9 cellular contexts compared by ENCODE assay signal in the genomic region with DNA sequence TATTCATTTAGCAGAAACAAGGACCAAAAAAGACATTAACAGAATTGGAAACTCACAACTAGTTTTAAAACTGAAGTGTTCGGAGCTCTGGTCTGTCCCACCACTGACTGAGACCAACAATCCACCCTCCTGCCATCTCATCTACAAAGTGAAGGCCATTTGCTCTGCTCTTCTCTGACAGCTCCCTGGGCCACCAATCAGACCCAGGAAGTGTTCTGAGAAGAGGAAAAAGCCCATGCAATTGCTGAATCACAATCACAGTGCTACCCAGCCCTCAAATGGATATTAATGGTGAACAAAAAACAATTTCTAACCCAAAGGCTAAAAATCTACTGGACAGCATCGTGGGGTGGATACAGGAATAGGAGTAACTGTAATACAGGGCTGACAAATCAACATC. TPM values are rescaled to one million over a fixed set of nuclear protein-coding genes. Genes with fewer than 3 reads are reported as not detected.
DNase-seq lines count a peak whose midpoint lies in the region; ATAC-seq, FAIRE-seq and TF ChIP-seq lines count a peak whose summit lies in the region.
"Had no signal": no experiment of that assay in that cellular context is flagged by ENCODE, and none has a peak within 500 bp of the region (broad histone marks: within the 10 kb centered on the region; RNA-seq: fewer than 3 reads in every experiment).

No MANE protein-coding gene starts in this region.

- H3K4me1 Mint-ChIP-seq in astrocyte (ENCODE audit: low read depth, unreplicated experiment): peaks cover 22% of the 10 kb centered on the region

- H3K4me2 ChIP-seq in astrocyte (ENCODE audit: low read length): peak overlapping the region; percentile 89

- H3K27me3 Mint-ChIP-seq in astrocyte (ENCODE audit: low read depth, unreplicated experiment): no peaks in the 10 kb centered on the region

- intact Hi-C loops in left ventricle myocardium inferior (cut with micrococcal nuclease) (no loop called here), cardiac septum (cut with DNase I) (no loop called here), lower lobe of right lung (cut with DNase I) (no loop called here), vagina (cut with DNase I) (no loop called here)

- peaks cover 52% of the 10 kb centered on the region for H3K79me2 ChIP-seq in astrocyte (ENCODE audit: insufficient read depth, low read length)

- H3K9me3 ChIP-seq in left ventricle myocardium inferior (replicated peaks) (no peaks in the 10 kb centered on the region), astrocyte (ENCODE audit: insufficient read depth, low read depth, low read length) (no peaks in the 10 kb centered on the region), lower lobe of right lung (no peaks in the 10 kb centered on the region), vagina (no peaks in the 10 kb centered on the region)

- H3K27ac Mint-ChIP-seq in astrocyte (ENCODE audit: unreplicated experiment): peak overlapping the region; percentile 97

- H3K36me3 ChIP-seq in left ventricle myocardium inferior: peaks cover 62% of the 10 kb centered on the region
- H3K36me3 ChIP-seq in astrocyte (ENCODE audit: insufficient read depth, low read length): peaks cover 47% of the 10 kb centered on the region
- peaks cover 60% of the 10 kb centered on the region for H3K36me3 ChIP-seq in lower lobe of right lung
- H3K36me3 ChIP-seq in vagina: peaks cover 0 to 60% of the 10 kb centered on the region in 2 donors

- TF ChIP-seq CTCF in left ventricle myocardium inferior (IDR thresholded peaks at IDR 0.05; ENCODE audit: borderline replicate concordance): no peak
- TF ChIP-seq CTCF in astrocyte (IDR thresholded peaks at IDR 0.05; ENCODE audit: insufficient read depth, low read depth, low read length): no peak
- no peak for TF ChIP-seq CTCF in lower lobe of right lung (IDR thresholded peaks at IDR 0.05)
- TF ChIP-seq CTCF in vagina (IDR thresholded peaks at IDR 0.05): no peak

- H2AFZ ChIP-seq in astrocyte (ENCODE audit: low read depth, low read length): no peak overlapping the region

- H3K4me3 ChIP-seq in left ventricle myocardium inferior: peak overlapping the region; percentile 72
- peak overlapping the region; percentile 91 for H3K4me3 ChIP-seq in astrocyte (ENCODE audit: insufficient read depth, low read depth, low read length)
- peak overlapping the region; percentile 70 for H3K4me3 ChIP-seq in lower lobe of right lung
- peak overlapping the region; percentile 46 to 66 for H3K4me3 ChIP-seq in vagina

- H3K27ac ChIP-seq in left ventricle myocardium inferior (replicated peaks): no peak overlapping the region
- no peak overlapping the region for H3K27ac ChIP-seq in astrocyte (ENCODE audit: low read depth, low read length)
- no peak overlapping the region for H3K27ac ChIP-seq in lower lobe of right lung
- no peak overlapping the region for H3K27ac ChIP-seq in vagina

- H3K27me3 ChIP-seq in left ventricle myocardium inferior (ENCODE audit: low read depth): no peaks in the 10 kb centered on the region
- H3K27me3 ChIP-seq in astrocyte (ENCODE audit: insufficient read depth, low read length): no peaks in the 10 kb centered on the region
- no peaks in the 10 kb centered on the region for H3K27me3 ChIP-seq in lower lobe of right lung (ENCODE audit: low read depth)
- H3K27me3 ChIP-seq in vagina: no peaks in the 10 kb centered on the region

- H3K4me1 ChIP-seq in left ventricle myocardium inferior: peaks cover 34% of the 10 kb centered on the region
- H3K4me1 ChIP-seq in astrocyte (ENCODE audit: insufficient read depth, low read length): peaks cover 20% of the 10 kb centered on the region
- peaks cover 29% of the 10 kb centered on the region for H3K4me1 ChIP-seq in lower lobe of right lung
- peaks cover 30% of the 10 kb centered on the region for H3K4me1 ChIP-seq in vagina

- ATAC-seq in lower lobe of right lung (no peak), GM19023 (IDR thresholded peaks at IDR 0.05; ENCODE audit: unreplicated experiment) (no peak)

- peaks cover 61% of the 10 kb centered on the region for H4K20me1 ChIP-seq in astrocyte (ENCODE audit: insufficient read depth, low read length)

- H3K9ac ChIP-seq in astrocyte (ENCODE audit: low read length): peak overlapping the region; percentile 97

- peaks cover 28% of the 10 kb centered on the region for H3K36me3 Mint-ChIP-seq in astrocyte (ENCODE audit: low read depth, unreplicated experiment)

- H3K9me3 Mint-ChIP-seq in astrocyte (ENCODE audit: unreplicated experiment): no peaks in the 10 kb centered on the region

- no peak for TF ChIP-seq POLR2A in vagina (IDR thresholded peaks at IDR 0.05)

- no peak for FAIRE-seq in astrocyte (lab: Jason Lieb, UNC)
- FAIRE-seq: small intestine had no signal

- H3K4me3 Mint-ChIP-seq in astrocyte (ENCODE audit: unreplicated experiment): peak overlapping the region; percentile 98

- DNase-seq in left ventricle myocardium inferior (no peak), cardiac septum (ENCODE audit: low spot score) (no peak), astrocyte (ENCODE audit: low read depth) (no peak), lower lobe of right lung (no peak), vagina (ENCODE audit: extremely low spot score in 2 of 2) (no peak), GM19238 (ENCODE audit: insufficient read length, low spot score) (no peak)
- no peak for DNase-seq in activated CD8-positive, alpha-beta memory T cell treated with anti-CD3 and anti-CD28 coated beads for 24 hours
- DNase-seq: small intestine had no signal

RNA-seq across cellular contexts. Expression of a gene that starts 2.1 kb away (rescaled TPM):
- total RNA-seq in left ventricle myocardium inferior: 760 TPM
- total RNA-seq in cardiac septum: 564 TPM
- 954 and 1,087 TPM in 2 replicates for total RNA-seq in astrocyte
- total RNA-seq in lower lobe of right lung: 1,156 TPM
- 1,585 TPM for total RNA-seq in vagina

RNA-seq across cellular contexts. Expression of a gene that starts 18.4 kb away (rescaled TPM):
- total RNA-seq in left ventricle myocardium inferior (29.4 TPM), cardiac septum (25.3 TPM), astrocyte (395 and 421 TPM in 2 replicates), lower lobe of right lung (158 TPM), vagina (69.0 TPM)

RNA-seq across cellular contexts. Expression of a gene that starts 26.3 kb away (rescaled TPM):
- total RNA-seq in left ventricle myocardium inferior: 8.7 TPM
- total RNA-seq in cardiac septum: 10.4 TPM
- 12.4 and 13.7 TPM in 2 replicates for total RNA-seq in astrocyte
- total RNA-seq in lower lobe of right lung: 22.3 TPM
- 25.5 TPM for total RNA-seq in vagina

RNA-seq across cellular contexts. Expression of a gene that starts 52.1 kb away (rescaled TPM):
- 42.7 TPM for total RNA-seq in left ventricle myocardium inferior
- 48.4 TPM for total RNA-seq in cardiac septum
- total RNA-seq in astrocyte: 54.4 and 58.2 TPM in 2 replicates
- 44.8 TPM for total RNA-seq in lower lobe of right lung
- 68.5 TPM for total RNA-seq in vagina
